Comparison of ENCODE assay signal across 6 cellular contexts in the genomic region with DNA sequence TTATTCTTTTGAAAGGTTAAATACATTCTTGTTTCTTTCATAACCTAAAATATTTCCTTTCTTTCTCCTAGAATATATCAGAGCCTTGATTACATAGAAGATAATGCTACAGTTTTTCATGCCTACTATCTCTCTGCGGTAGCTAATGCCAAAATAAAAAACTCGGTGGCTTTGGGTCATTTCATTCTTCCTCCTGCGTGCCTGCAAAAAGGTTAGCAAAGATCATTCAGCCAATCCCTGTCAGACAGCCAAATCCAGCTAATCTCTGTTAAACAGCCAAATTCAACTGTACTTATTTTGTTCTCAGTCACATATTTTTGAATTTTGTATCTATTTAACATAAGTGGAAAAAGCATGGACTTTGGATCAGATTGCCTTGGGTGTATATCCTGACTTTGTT. TPM values are rescaled to one million over a fixed set of nuclear protein-coding genes. Genes with fewer than 3 reads are reported as not detected.
"Had no signal": no experiment of that assay in that cellular context is flagged by ENCODE, and none has a peak within 500 bp of the region (broad histone marks: within the 10 kb centered on the region; RNA-seq: fewer than 3 reads in every experiment).

No MANE protein-coding gene starts in this region.

RNA-seq across cellular contexts. Expression of a gene that starts 1.8 kb away (rescaled TPM):
- total RNA-seq: M059J, PC-9, Right ventricle myocardium inferior, RPMI7951, SJCRH30, SK-MEL-5 had no signal
